Comparison of ENCODE assay signal across 15 cellular contexts in genomic region chr7:152636436-152636835, GRCh38. TPM values are rescaled to one million over a fixed set of nuclear protein-coding genes. Genes with fewer than 3 reads are reported as not detected.
DNase-seq lines count a peak whose midpoint lies in the region; ATAC-seq and TF ChIP-seq lines count a peak whose summit lies in the region.
"Had no signal": no experiment of that assay in that cellular context is flagged by ENCODE, and none has a peak within 500 bp of the region (broad histone marks: within the 10 kb centered on the region; RNA-seq: fewer than 3 reads in every experiment).

No MANE protein-coding gene starts in this region.

- H2BK5ac ChIP-seq in IMR-90 (ENCODE audit: low read depth, low read length, poor library complexity, severe bottlenecking) (no peak overlapping the region), trophoblast cell (ENCODE audit: low read depth, low read length, poor library complexity) (no peak overlapping the region)

- POLR2A ChIA-PET in A673 (lab: Charles Lee; ENCODE audit: low non-redundant PET) (no interaction called here), IMR-90 (lab: Charles Lee; ENCODE audit: unreplicated experiment) (no interaction called here)

- H3K4me2 ChIP-seq in IMR-90 (ENCODE audit: low read depth, low read length) (no peak overlapping the region), trophoblast cell (ENCODE audit: low read length) (no peak overlapping the region)
- H3K4me2 ChIP-seq: A549 had no signal

- no TSS peak for BruUV-seq in A673 (replicated peaks; lab: Mats Ljungman, UMichigan)
- BruUV-seq in IMR-90 (replicated peaks; lab: Mats Ljungman, UMichigan) = no TSS peak

- dilution Hi-C loops in IMR-90 (cut with HindIII; ENCODE audit: low sequenced_read_pairs, unreplicated experiment) = no loop called here

- H3K36me3 ChIP-seq in A673 (ENCODE audit: insufficient read depth, low read length, poor library complexity, severe bottlenecking) (no peaks in the 10 kb centered on the region), IMR-90 (ENCODE audit: control insufficient read depth, insufficient read depth, low read length) (no peaks in the 10 kb centered on the region), WERI-Rb-1 (no peaks in the 10 kb centered on the region), trophoblast cell (ENCODE audit: control insufficient read depth in 1 of 2, insufficient read depth in 2 of 2, low read length in 2 of 2) (no peaks in the 10 kb centered on the region), transverse colon (no peaks in the 10 kb centered on the region)

- H3K18ac ChIP-seq in IMR-90 (ENCODE audit: low read depth, low read length) = no peak overlapping the region
- no peak overlapping the region for H3K18ac ChIP-seq in trophoblast cell (ENCODE audit: low read length)

- H3K79me1 ChIP-seq in IMR-90 (ENCODE audit: low read depth in 1 of 2, low read length in 2 of 2) = no peaks in the 10 kb centered on the region
- no peaks in the 10 kb centered on the region for H3K79me1 ChIP-seq in trophoblast cell (ENCODE audit: low read length)

- TF ChIP-seq CTCF in A673 (conservative IDR thresholded peaks at IDR 0.05; ENCODE audit: low read depth, low read length) (no peak), IMR-90 (conservative IDR thresholded peaks at IDR 0.05; ENCODE audit: low read depth, low read length) (no peak), WERI-Rb-1 (IDR thresholded peaks at IDR 0.05; ENCODE audit: low read depth, low read length) (no peak), transverse colon (IDR thresholded peaks at IDR 0.05) (no peak)

- no peak for TF ChIP-seq EP300 in transverse colon (IDR thresholded peaks at IDR 0.05; ENCODE audit: low read depth)

- TF ChIP-seq POLR2A in IMR-90 (IDR thresholded peaks at IDR 0.05; ENCODE audit: low read depth, low read length) (no peak), transverse colon (IDR thresholded peaks at IDR 0.05) (no peak)

- no peak for TF ChIP-seq RAD21 in IMR-90 (IDR thresholded peaks at IDR 0.05; ENCODE audit: low read length)

- peaks cover 3% of the 10 kb centered on the region for H3K4me1 ChIP-seq in A673 (ENCODE audit: insufficient read depth, low read length, poor library complexity, severe bottlenecking)
- H3K4me1 ChIP-seq in IMR-90 (ENCODE audit: control insufficient read depth, insufficient read depth, low read length) = no peaks in the 10 kb centered on the region
- no peaks in the 10 kb centered on the region for H3K4me1 ChIP-seq in trophoblast cell (ENCODE audit: control insufficient read depth in 1 of 2, insufficient read depth in 2 of 2, low read length in 2 of 2)
- H3K4me1 ChIP-seq in transverse colon = no peaks in the 10 kb centered on the region
- H3K4me1 ChIP-seq: A549 had no signal

- no peak overlapping the region for H2BK15ac ChIP-seq in IMR-90 (ENCODE audit: low read depth, low read length)

- H2AFZ ChIP-seq in IMR-90 (replicated peaks; ENCODE audit: low read length, poor library complexity) (peak overlapping the region; percentile 34), trophoblast cell (ENCODE audit: insufficient read depth, low read length, poor library complexity) (no peak overlapping the region)

- WGBS in IMR-90 (ENCODE audit: extremely low coverage in 2 of 2, insufficient read length in 1 of 2), 2 experiments = 68% methylated on average over 4 of the region's 6 CpGs; no CpG with 5 or more reads in 1 of the 2 experiments
- no CpG with 5 or more reads among the region's 6 CpGs for WGBS in trophoblast cell (ENCODE audit: extremely low coverage, insufficient coverage, insufficient read length)
- WGBS in transverse colon (ENCODE audit: low coverage in 1 of 2), 2 donors = 73 to 87% methylated on average over 6 of the region's 6 CpGs

- no peaks in the 10 kb centered on the region for H4K20me1 ChIP-seq in IMR-90 (ENCODE audit: insufficient read depth, low read length)

- H4K5ac ChIP-seq in IMR-90 (ENCODE audit: low read depth, low read length) = no peak overlapping the region

- H3K9me1 ChIP-seq in IMR-90 (ENCODE audit: insufficient read depth, low read length) = no peaks in the 10 kb centered on the region

- intact Hi-C loops in A673 (cut with micrococcal nuclease; ENCODE audit: unreplicated experiment) = no loop called here
- intact Hi-C loops in IMR-90 (cut with micrococcal nuclease) = no loop called here
- intact Hi-C loops in transverse colon (cut with DNase I; ENCODE audit: low total_unique reads) = no loop called here

- H3K23ac ChIP-seq in IMR-90 (ENCODE audit: low read depth, low read length) (no peak overlapping the region), trophoblast cell (ENCODE audit: low read length) (no peak overlapping the region)

- H3K27me3 ChIP-seq in A673 (replicated peaks; ENCODE audit: insufficient read depth, low read depth, low read length, poor library complexity) (no peaks in the 10 kb centered on the region), IMR-90 (ENCODE audit: control insufficient read depth, insufficient read depth, low read length) (no peaks in the 10 kb centered on the region), WERI-Rb-1 (ENCODE audit: insufficient read depth, low read depth, severe bottlenecking) (no peaks in the 10 kb centered on the region), trophoblast cell (ENCODE audit: insufficient read depth, low read length) (no peaks in the 10 kb centered on the region), transverse colon (no peaks in the 10 kb centered on the region)

- H3K27ac ChIP-seq in A673 (ENCODE audit: low read depth, low read length, poor library complexity, severe bottlenecking) (no peak overlapping the region), IMR-90 (ENCODE audit: insufficient read depth, low read length) (no peak overlapping the region), WERI-Rb-1 (no peak overlapping the region), trophoblast cell (ENCODE audit: low read depth, low read length) (no peak overlapping the region), transverse colon (no peak overlapping the region)
- H3K27ac ChIP-seq: A549, HL-60 had no signal

- no peak overlapping the region for H2AK9ac ChIP-seq in IMR-90 (replicated peaks; ENCODE audit: low read depth, low read length, poor library complexity)

- H3K79me2 ChIP-seq in trophoblast cell (ENCODE audit: control insufficient read depth, insufficient read depth, low read length, poor library complexity) = no peaks in the 10 kb centered on the region

- H3K4me3 ChIP-seq in A673 (ENCODE audit: low read depth, low read length, poor library complexity, severe bottlenecking) (no peak overlapping the region), IMR-90 (ENCODE audit: insufficient read depth, low read depth, low read length) (no peak overlapping the region), WERI-Rb-1 (ENCODE audit: low read depth, low read length) (no peak overlapping the region), trophoblast cell (ENCODE audit: low read depth, low read length) (no peak overlapping the region), transverse colon (no peak overlapping the region)
- H3K4me3 ChIP-seq: A549 had no signal

- H4K91ac ChIP-seq in IMR-90 (ENCODE audit: insufficient read depth, low read depth, low read length) = no peak overlapping the region
- H4K91ac ChIP-seq in trophoblast cell (ENCODE audit: low read depth, low read length) = no peak overlapping the region

- H3K9ac ChIP-seq in IMR-90 (ENCODE audit: low read depth, low read length) (no peak overlapping the region), trophoblast cell (ENCODE audit: low read length) (no peak overlapping the region)

- H3K4ac ChIP-seq in IMR-90 (ENCODE audit: low read depth, low read length) (no peak overlapping the region), trophoblast cell (ENCODE audit: low read depth, low read length) (no peak overlapping the region)

- H4K8ac ChIP-seq in IMR-90 (ENCODE audit: low read depth in 2 of 2, low read length in 2 of 2) (no peak overlapping the region), trophoblast cell (ENCODE audit: low read depth, low read length) (no peak overlapping the region)

- H3K14ac ChIP-seq in IMR-90 (replicated peaks; ENCODE audit: low read depth, low read length) = no peak overlapping the region
- no peak overlapping the region for H3K14ac ChIP-seq in trophoblast cell (ENCODE audit: low read length)

- H2BK120ac ChIP-seq in IMR-90 (ENCODE audit: low read depth, low read length) (no peak overlapping the region), trophoblast cell (ENCODE audit: insufficient read depth, low read length, poor library complexity) (no peak overlapping the region)

- no peak overlapping the region for H3K56ac ChIP-seq in IMR-90 (ENCODE audit: extremely low read depth, insufficient read depth, low read length)

- H2AK5ac ChIP-seq in IMR-90 (ENCODE audit: low read depth, low read length) (no peak overlapping the region), trophoblast cell (ENCODE audit: low read length) (no peak overlapping the region)

- ATAC-seq in IMR-90 (ENCODE audit: low read depth) = no peak
- ATAC-seq: A549; CD8-positive, alpha-beta T cell; HCT116 had no signal

- no peak overlapping the region for H2BK12ac ChIP-seq in trophoblast cell (ENCODE audit: low read length)

- in situ Hi-C loops in IMR-90 (cut with MboI; ENCODE audit: low sequenced_read_pairs) = no loop called here
- in situ Hi-C loops in transverse colon (cut with MboI; ENCODE audit: low pct_ligation_motif_present in 1 of 4, low pct_unique_long_range_greater_than_20kb in 1 of 4, low sequenced_read_pairs in 3 of 4) = no loop called here

- H3K9me3 ChIP-seq in A673 (ENCODE audit: low read depth, low read length, poor library complexity, severe bottlenecking) (no peaks in the 10 kb centered on the region), IMR-90 (ENCODE audit: control insufficient read depth, insufficient read depth, low read length) (no peaks in the 10 kb centered on the region), WERI-Rb-1 (ENCODE audit: severe bottlenecking) (no peaks in the 10 kb centered on the region), trophoblast cell (ENCODE audit: insufficient read depth, low read depth, low read length) (no peaks in the 10 kb centered on the region), transverse colon (no peaks in the 10 kb centered on the region)
- H3K9me3 ChIP-seq: A549 had no signal

- CTCF ChIA-PET in A673 (lab: Charles Lee) = no interaction called here
- CTCF ChIA-PET in IMR-90 (lab: Yijun Ruan, JAX) = no interaction called here

- no peak overlapping the region for H4K12ac ChIP-seq in trophoblast cell (ENCODE audit: low read depth, low read length)

- DNase-seq in A673 (ENCODE audit: low spot score) (peak; percentile 26), IMR-90 (no peak), WERI-Rb-1 (peak; percentile 65), trophoblast cell (peak; percentile 33 to 60), 8988T (no peak), transverse colon (no peak), NCI-H1694 treated with DMSO at 0.1 percent for 48 hours (lab: John Stamatoyannopoulos, UW) (no peak)
- DNase-seq: CD8-positive, alpha-beta T cell; COR-L47; DMS153; DMS79 treated with DMSO at 0.1 percent for 48 hours; EL had no signal

- no peak overlapping the region for H2BK20ac ChIP-seq in IMR-90 (ENCODE audit: low read depth, low read length)

RNA-seq across cellular contexts. Expression of gene XRCC2, which starts 39.5 kb away (rescaled TPM):
- 28.2 and 28.5 TPM in 2 replicates for total RNA-seq in A673 (2021)
- 3.6 and 5.6 TPM in 2 replicates for total RNA-seq in IMR-90 (2012; rRNA removed)
- polyA plus RNA-seq in IMR-90 (2012; rRNA removed) = 2.0 and 2.2 TPM in 2 replicates
- polyA plus RNA-seq in IMR-90 (2012; cell fraction: cytosol; rRNA removed) = 0.32 and 0.60 TPM in 2 replicates
- 0.88 and 2.1 TPM in 2 replicates for polyA plus RNA-seq in IMR-90 (2012; cell fraction: nucleus; rRNA removed; ENCODE audit: low replicate concordance)
- polyA plus RNA-seq in trophoblast cell (2013) = 12.9 and 13.3 TPM in 2 replicates
- total RNA-seq in transverse colon = 10 to 100 TPM in 1 of 4 donors, under 1 TPM in 2, not detected in 1; 0.55 to 14.5 (median 0.79) TPM

Comparison
In these comparisons a context has a peak if more than half of its experiments do, and no peak if none do; other contexts are left out.
1. DNase-seq: peak in A673 (single experiment), WERI-Rb-1 (single experiment) and trophoblast cell (2 of 2); none in IMR-90 (single experiment), 8988T (single experiment), transverse colon (single experiment) and NCI-H1694 treated with DMSO at 0.1 percent for 48 hours (single experiment).